In the genomic region with DNA sequence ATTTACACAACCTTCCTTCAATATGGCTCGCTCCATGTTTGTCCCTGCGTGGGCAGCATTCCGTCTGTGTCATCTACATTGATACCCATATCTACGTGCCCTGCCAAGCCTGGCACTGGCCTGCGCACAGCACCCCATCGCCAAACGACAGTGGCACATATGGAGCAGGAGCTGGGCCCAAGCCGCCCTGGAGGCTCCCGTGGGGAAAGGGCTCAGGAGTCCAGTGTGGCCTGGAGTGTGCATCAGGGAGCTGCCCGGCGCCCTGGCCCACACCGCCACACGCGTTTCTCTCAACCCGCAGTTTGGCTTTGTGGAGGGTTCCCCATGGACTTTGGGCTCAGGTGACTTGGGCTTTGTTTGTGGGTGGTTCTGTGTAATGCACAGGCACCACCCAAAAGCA, we compare ENCODE assay signal across 27 cellular contexts.
"Had no signal": no experiment of that assay in that cellular context is flagged by ENCODE, and none has a peak within 500 bp of the region (broad histone marks: within the 10 kb centered on the region; RNA-seq: fewer than 3 reads in every experiment).

No MANE protein-coding gene starts in this region.

- H3K4me1 ChIP-seq: colonic mucosa, esophagus squamous epithelium, gastroesophageal sphincter had no signal

- H3K9me3 ChIP-seq: colonic mucosa, esophagus squamous epithelium, gastroesophageal sphincter had no signal

- DNase-seq: activated B cell treated with CpG ODN at 0.5 μM for 24 hours; activated CD4-positive, alpha-beta T cell treated with anti-CD3 and anti-CD28 coated beads for 48 hours; activated CD4-positive, alpha-beta T cell treated with anti-CD3 and anti-CD28 coated beads, Interleukin-2, amount 50 U/mL, for 1 hour; activated CD4-positive, alpha-beta T cell treated with anti-CD3 and anti-CD28 coated beads, Interleukin-2, amount 50 U/mL, for 48 hours; activated CD8-positive, alpha-beta memory T cell treated with anti-CD3 and anti-CD28 coated beads, Interleukin-2, amount 50 U/mL, for 48 hours; activated CD8-positive, alpha-beta T cell treated with anti-CD3 and anti-CD28 coated beads for 36 hours; activated gamma-delta T cell; activated naive CD4-positive, alpha-beta T cell treated with anti-CD3 and anti-CD28 coated beads, Interleukin-2, amount 50 U/mL, for 16 hours; activated naive CD4-positive, alpha-beta T cell treated with Interleukin-2 at 50 U/mL for 16 hours; activated T-cell treated with anti-CD3 and anti-CD28 coated beads for 4 hours; activated T-cell treated with anti-CD3 and anti-CD28 coated beads, Interleukin-2, amount 50 U/mL, for 24 hours; activated T-cell treated with anti-CD3 and anti-CD28 coated beads, Interleukin-2, amount 50 U/mL, for 72 hours; amniotic stem cell; anterior cingulate cortex; brain microvascular endothelial cell; caudate nucleus; colonic mucosa; effector CD8-positive, alpha-beta T cell; esophagus squamous epithelium; foreskin melanocyte; T-helper 1 cell; T-helper 17 cell; T1000; WERI-Rb-1 had no signal

- ATAC-seq: activated CD4-positive, CD25-positive, alpha-beta regulatory T cell treated with anti-CD3 and anti-CD28 coated beads, Interleukin-2, amount 50 U/mL, for 24 hours; activated CD8-positive, alpha-beta T cell treated with anti-CD3 and anti-CD28 coated beads for 36 hours; activated T-cell treated with anti-CD3 and anti-CD28 coated beads, Interleukin-2, amount 50 U/mL, for 72 hours; gastroesophageal sphincter; T-helper 17 cell had no signal

- H3K4me3 ChIP-seq: colonic mucosa, esophagus squamous epithelium, gastroesophageal sphincter had no signal

- H3K27me3 ChIP-seq: brain microvascular endothelial cell, colonic mucosa had no signal

- H3K36me3 ChIP-seq: brain microvascular endothelial cell, colonic mucosa, esophagus squamous epithelium, gastroesophageal sphincter, WERI-Rb-1 had no signal

- H3K27ac ChIP-seq: brain microvascular endothelial cell, colonic mucosa, epithelial cell of prostate, esophagus squamous epithelium, gastroesophageal sphincter, WERI-Rb-1 had no signal
